Comparison of ENCODE assay signal across 1 cellular context in genomic region chr18:6377473-6377872, GRCh38. TPM values are rescaled to one million over a fixed set of nuclear protein-coding genes. Genes with fewer than 3 reads are reported as not detected.
"Had no signal": no experiment of that assay in that cellular context is flagged by ENCODE, and none has a peak within 500 bp of the region (broad histone marks: within the 10 kb centered on the region; RNA-seq: fewer than 3 reads in every experiment).

No MANE protein-coding gene starts in this region.

RNA-seq across cellular contexts. Expression of gene L3MBTL4, which starts 37.2 kb away (rescaled TPM):
- polyA plus RNA-seq: smooth muscle cell had no signal
